Comparison of ENCODE assay signal across 7 cellular contexts in the genomic region with DNA sequence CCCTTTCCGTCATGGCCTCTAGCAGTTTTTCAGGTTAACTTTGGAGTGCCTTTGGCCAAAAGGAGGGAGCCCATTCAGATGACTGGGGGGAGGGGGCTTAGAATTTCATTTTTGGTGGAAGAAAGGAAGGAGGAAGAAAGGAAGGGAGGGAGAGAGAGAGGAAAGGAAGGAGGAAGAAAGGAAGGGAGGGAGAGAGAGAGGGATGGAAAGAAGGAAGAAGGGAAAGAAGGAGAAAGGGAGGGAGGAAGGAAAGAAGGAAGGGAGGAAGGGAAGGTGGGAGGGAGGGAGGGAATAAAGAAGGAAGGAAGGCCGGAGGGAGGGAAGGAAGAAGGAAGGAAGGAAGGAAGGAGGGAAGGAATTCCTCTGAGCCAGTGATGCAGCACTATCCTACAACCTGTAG. TPM values are rescaled to one million over a fixed set of nuclear protein-coding genes. Genes with fewer than 3 reads are reported as not detected.
"Had no signal": no experiment of that assay in that cellular context is flagged by ENCODE, and none has a peak within 500 bp of the region (broad histone marks: within the 10 kb centered on the region; RNA-seq: fewer than 3 reads in every experiment).

No MANE protein-coding gene starts in this region.

- H3K4me3 Mint-ChIP-seq: IgD-negative memory B cell had no signal

- H3K36me3 ChIP-seq: HAP-1 had no signal

- H2AFZ ChIP-seq: GM23248 had no signal

- ATAC-seq: HCT116 had no signal

- H3K9ac ChIP-seq: GM23248 had no signal

- H3K4me1 ChIP-seq: HAP-1 had no signal

- H3K27ac ChIP-seq: GM23248 had no signal

- DNase-seq: GM23248, GOT3, KG1 had no signal

- H3K4me1 Mint-ChIP-seq: IgD-negative memory B cell had no signal

- H3K4me3 ChIP-seq: GM23248, HAP-1 had no signal

- H3K27ac Mint-ChIP-seq: IgD-negative memory B cell had no signal

- FAIRE-seq: HTR-8/SVneo had no signal

- H3K27me3 Mint-ChIP-seq: IgD-negative memory B cell had no signal

- H3K9me3 ChIP-seq: HAP-1 had no signal

RNA-seq across cellular contexts. Expression of a gene that starts 25.7 kb away (rescaled TPM):
- polyA plus RNA-seq: IgD-negative memory B cell had no signal
